1 cellular context compared by ENCODE assay signal in genomic region chr9:86578722-86579121, GRCh38.
TF ChIP-seq lines count a peak whose summit lies in the region.

No MANE protein-coding gene starts in this region.

TF ChIP-seq in GM23338, 12 proteins besides CTCF, POLR2A, EP300 and RAD21 (continued from another document):
- TF ChIP-seq REST (IDR thresholded peaks at IDR 0.05; ENCODE audit: unreplicated experiment) = no peak
- no peak for TF ChIP-seq EZH2phosphoT487 (IDR thresholded peaks at IDR 0.05; ENCODE audit: unreplicated experiment)
- TF ChIP-seq JUNB (IDR thresholded peaks at IDR 0.05; ENCODE audit: unreplicated experiment) = no peak
- no peak for TF ChIP-seq EZH2 (IDR thresholded peaks at IDR 0.05; ENCODE audit: low read depth, unreplicated experiment)
- TF ChIP-seq ZNF462 (CRISPR knock-in tag; IDR thresholded peaks at IDR 0.05) = no peak
- no peak for TF ChIP-seq STAT1 (IDR thresholded peaks at IDR 0.05; ENCODE audit: unreplicated experiment)
- TF ChIP-seq CREB1 (CRISPR knock-in tag; IDR thresholded peaks at IDR 0.05; ENCODE audit: low read depth) = no peak
- no peak for TF ChIP-seq ZNF331 (CRISPR knock-in tag; IDR thresholded peaks at IDR 0.05; ENCODE audit: low read depth)
- TF ChIP-seq POLR2AphosphoS5 (IDR thresholded peaks at IDR 0.05; ENCODE audit: low read depth) = no peak
